ENCODE assay signal across 8 cellular contexts in genomic region chr15:43106486-43106829, GRCh38. TPM values are rescaled to one million over a fixed set of nuclear protein-coding genes. Genes with fewer than 3 reads are reported as not detected.
A peak's percentile ranks its signal among the peaks of the same experiment; 100 is the strongest.
DNase-seq lines count a peak whose midpoint lies in the region; ATAC-seq and TF ChIP-seq lines count a peak whose summit lies in the region.

No MANE protein-coding gene starts in this region.

- no peak for TF ChIP-seq CTCF in fibroblast of pulmonary artery (IDR thresholded peaks at IDR 0.05; ENCODE audit: low read length, missing control alignments)
- TF ChIP-seq CTCF in retinal pigment epithelial cell (conservative IDR thresholded peaks at IDR 0.05; ENCODE audit: low read depth, low read length): no peak

- DNase-seq in T-cell: no peak
- no peak for DNase-seq in fibroblast of pulmonary artery (ENCODE audit: low read depth)
- no peak for DNase-seq in retinal pigment epithelial cell (ENCODE audit: low read depth)
- DNase-seq in midbrain (lab: John Stamatoyannopoulos, UW): no peak
- no peak for DNase-seq in stimulated activated CD8-positive, alpha-beta memory T cell treated with anti-CD3 and anti-CD28 coated beads, Interleukin-4, amount 100 ng/mL, for 48 hours
- no peak for DNase-seq in SW 1271 (lab: John Stamatoyannopoulos, UW)

- ATAC-seq in T-cell (replicated peaks in 1 of 4) (no peak), HG02588 (IDR thresholded peaks at IDR 0.05; ENCODE audit: unreplicated experiment) (no peak)

- H3K4me3 ChIP-seq in GM08714 (ENCODE audit: low read length) (peak overlapping the region; percentile 78), fibroblast of pulmonary artery (replicated peaks; ENCODE audit: low read depth, low read length) (peak overlapping the region; percentile 93), retinal pigment epithelial cell (ENCODE audit: low read length) (peak overlapping the region; percentile 95)

- H3K4me1 Mint-ChIP-seq in T-cell: peaks cover 43 to 47% (median 44%) of the 10 kb centered on the region in 3 donors

- peak overlapping the region; percentile 98 to 99 for H3K27ac Mint-ChIP-seq in T-cell

- peaks cover 0 to 4% of the 10 kb centered on the region in 2 donors for H3K27me3 Mint-ChIP-seq in T-cell

- H3K36me3 Mint-ChIP-seq in T-cell: peaks cover 20% of the 10 kb centered on the region

- CTCF ChIA-PET in T-cell (lab: Charles Lee): interaction anchor here in 1 of 2 donors (0.7 to 1.8 kb wide), 4 partner anchors 28 to 80 kb away, joined by 3 to 6 read pairs (median 4); no protein-coding TSS in a partner anchor

- peak overlapping the region; percentile 86 to 98 (median 92) for H3K4me3 Mint-ChIP-seq in T-cell

- no peaks in the 10 kb centered on the region for H3K9me3 Mint-ChIP-seq in T-cell

- POLR2A ChIA-PET in T-cell (lab: Charles Lee): interaction anchor here (0.6 to 1.1 kb wide), 10 partner anchors 10 to 223 kb away, joined by 3 to 5 read pairs (median 3); no protein-coding TSS in a partner anchor

RNA-seq across cellular contexts. Expression of gene UBR1, which starts 0.6 kb away (rescaled TPM):
- total RNA-seq in T-cell: 10 to 100 TPM; 35.0 to 55.6 (median 41.0) TPM

RNA-seq across cellular contexts. Expression of gene TMEM62, which starts 26.9 kb away (rescaled TPM):
- 10 to 100 TPM; 14.8 to 20.2 (median 16.4) TPM for total RNA-seq in T-cell
